Comparison of ENCODE assay signal across 12 cellular contexts in the genomic region with DNA sequence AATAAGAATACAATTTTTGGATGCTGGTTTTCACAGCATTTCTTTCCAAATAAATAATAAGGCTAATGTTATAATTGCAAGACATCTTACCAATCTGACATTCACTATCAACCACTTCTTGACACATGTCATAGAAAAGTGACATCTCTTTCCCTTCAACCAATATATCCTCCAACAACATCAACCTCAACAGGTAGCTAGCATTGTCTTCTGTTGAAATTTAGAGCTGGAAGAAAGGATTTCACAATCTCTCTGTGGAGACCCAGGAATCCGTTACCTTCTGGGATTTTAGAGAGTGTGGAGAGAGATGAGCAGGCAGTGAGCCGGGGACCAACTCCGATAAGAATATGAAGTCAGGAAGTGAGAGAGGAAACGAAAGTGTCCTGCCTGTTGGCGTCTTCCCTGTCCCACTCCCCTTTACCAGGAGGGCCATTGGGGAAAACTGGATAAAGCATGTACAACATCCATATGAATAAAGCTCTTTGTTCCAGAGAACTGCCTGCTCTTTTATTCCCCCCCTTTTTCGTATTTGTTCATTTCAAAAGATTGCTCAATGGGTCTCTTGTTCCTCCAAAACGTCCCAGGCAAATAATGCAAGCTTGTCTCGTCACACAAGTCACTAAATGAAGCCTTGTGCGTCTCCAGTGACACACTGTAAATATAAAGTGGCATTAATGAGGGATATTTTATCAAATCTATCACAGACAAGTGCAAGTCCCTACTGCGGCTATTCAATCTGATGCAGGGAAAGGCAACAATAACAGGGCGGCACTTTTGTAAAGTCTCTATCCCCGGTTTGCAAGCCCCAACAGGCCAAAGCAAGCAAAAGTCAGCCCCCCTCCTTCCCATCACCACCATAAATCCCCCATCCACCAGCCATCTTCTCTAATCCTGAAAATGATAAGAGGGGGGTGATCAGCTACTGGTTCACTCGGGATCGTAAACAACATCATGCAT. TPM values are rescaled to one million over a fixed set of nuclear protein-coding genes. Genes with fewer than 3 reads are reported as not detected.
DNase-seq lines count a peak whose midpoint lies in the region; ATAC-seq, FAIRE-seq and TF ChIP-seq lines count a peak whose summit lies in the region.
"Had no signal": no experiment of that assay in that cellular context is flagged by ENCODE, and none has a peak within 500 bp of the region (broad histone marks: within the 10 kb centered on the region; RNA-seq: fewer than 3 reads in every experiment).

No MANE protein-coding gene starts in this region.

- DNase-seq in DMS53 treated with DMSO at 0.1 percent for 48 hours (lab: John Stamatoyannopoulos, UW; ENCODE audit: unreplicated experiment) (peak; percentile 30), NCI-H1417 treated with DMSO at 0.1 percent for 48 hours (lab: John Stamatoyannopoulos, UW) (peak; percentile 25), K562 (ENCODE audit: extremely low read depth in 1 of 4, low spot score in 3 of 4) (no peak), mesenchymal stem cell (no peak), glomerular visceral epithelial cell (ENCODE audit: extremely low spot score) (no peak), 8988T (no peak), SW 1271 (lab: John Stamatoyannopoulos, UW) (no peak)
- no peak for DNase-seq in stimulated activated CD8-positive, alpha-beta memory T cell treated with anti-CD3 and anti-CD28 coated beads, Interleukin-4, amount 100 ng/mL, for 48 hours
- DNase-seq: activated CD4-positive, alpha-beta T cell treated with anti-CD3 and anti-CD28 coated beads for 1 hour; CD4-positive, CD25-positive, alpha-beta regulatory T cell; naive B cell; stimulated activated CD4-positive, alpha-beta T cell treated with anti-CD3 and anti-CD28 coated beads, Interleukin-1b, Interleukin-23, amount 100 ng/mL, for 48 hours had no signal

- H3K36me3 ChIP-seq in K562 (ENCODE audit: control insufficient read depth, insufficient read depth, low read length) (no peaks in the 10 kb centered on the region), mesenchymal stem cell (ENCODE audit: control insufficient read depth in 1 of 2, insufficient read depth in 2 of 2, low read depth in 1 of 2, low read length in 2 of 2) (no peaks in the 10 kb centered on the region)

- H3K27ac ChIP-seq in K562 (ENCODE audit: extremely low read depth, low read depth, low read length) (no peak overlapping the region), mesenchymal stem cell (ENCODE audit: low read length, poor library complexity, severe bottlenecking) (no peak overlapping the region)

- no peak overlapping the region for H2BK5ac ChIP-seq in mesenchymal stem cell (ENCODE audit: low read depth, low read length, poor library complexity, severe bottlenecking)

- H2BK15ac ChIP-seq in mesenchymal stem cell (ENCODE audit: low read depth, poor library complexity, severe bottlenecking): no peak overlapping the region

- no peak overlapping the region for H3K4ac ChIP-seq in mesenchymal stem cell (ENCODE audit: low read depth in 1 of 2, low read length in 2 of 2)

- H3K27me3 ChIP-seq in K562 (ENCODE audit: control insufficient read depth in 2 of 2, insufficient read depth in 2 of 2, low read length in 2 of 2): peaks cover 0 to 5% of the 10 kb centered on the region in 2 experiments; a peak in 1 of 5 replicates
- H3K27me3 ChIP-seq in mesenchymal stem cell (ENCODE audit: control insufficient read depth in 1 of 2, insufficient read depth in 1 of 2, low read length in 2 of 2): peaks cover 0 to 60% of the 10 kb centered on the region in 2 experiments

- POLR2A ChIA-PET in K562 (lab: Yijun Ruan, JAX): no interaction called here

- no peak for ATAC-seq in K562

- H3K9me1 ChIP-seq in K562 (ENCODE audit: control insufficient read depth, insufficient read depth, low read length): no peaks in the 10 kb centered on the region

- H3K18ac ChIP-seq in mesenchymal stem cell (ENCODE audit: low read depth in 1 of 2, low read length in 2 of 2): no peak overlapping the region

- H4K8ac ChIP-seq in mesenchymal stem cell (ENCODE audit: low read length): no peak overlapping the region

- TF ChIP-seq EP300 in K562 (IDR thresholded peaks at IDR 0.05; ENCODE audit: low read length): no peak

- H2BK120ac ChIP-seq in mesenchymal stem cell (ENCODE audit: low read depth, low read length): no peak overlapping the region

- CTCF ChIA-PET in K562 (lab: Yijun Ruan, JAX; ENCODE audit: low intra/inter-chr PET ratio): no interaction called here

- H3K4me2 ChIP-seq in K562 (ENCODE audit: insufficient read depth, low read length) (no peak overlapping the region), mesenchymal stem cell (ENCODE audit: low read length, poor library complexity, severe bottlenecking) (peak overlapping the region; percentile 43)

- peaks cover 0 to 9% of the 10 kb centered on the region in 2 experiments; a peak in 2 of 5 replicates for H3K4me1 ChIP-seq in K562 (replicated peaks in 1 of 2; ENCODE audit: control insufficient read depth in 2 of 2, insufficient read depth in 2 of 2, low read length in 2 of 2)
- H3K4me1 ChIP-seq in mesenchymal stem cell (ENCODE audit: control insufficient read depth, insufficient read depth, low read depth, low read length): peaks cover 4% of the 10 kb centered on the region

- H3K79me2 ChIP-seq in K562 (ENCODE audit: control insufficient read depth, insufficient read depth, low read length): no peaks in the 10 kb centered on the region

- no peak overlapping the region for H3K9ac ChIP-seq in K562 (ENCODE audit: insufficient read depth in 1 of 2, low read depth in 2 of 2, low read length in 2 of 2)
- no peak overlapping the region for H3K9ac ChIP-seq in mesenchymal stem cell (ENCODE audit: low read length)

- no peak for TF ChIP-seq POLR2A in K562 (conservative IDR thresholded peaks at IDR 0.05)

- FAIRE-seq in K562 (lab: Jason Lieb, UNC): no peak

- no peak overlapping the region for H4K91ac ChIP-seq in mesenchymal stem cell (ENCODE audit: low read length)

- no peak overlapping the region for H3K23ac ChIP-seq in mesenchymal stem cell (ENCODE audit: low read length in 2 of 2)

- H3K4me3 ChIP-seq in K562: no peak overlapping the region
- H3K4me3 ChIP-seq in mesenchymal stem cell (ENCODE audit: insufficient read depth in 1 of 2, low read depth in 1 of 2, low read length in 2 of 2): no peak overlapping the region

- peaks cover 12% of the 10 kb centered on the region for H3K79me1 ChIP-seq in mesenchymal stem cell (replicated peaks; ENCODE audit: low read length, poor library complexity, severe bottlenecking)

- TF ChIP-seq RAD21 in K562 (CRISPR knock-in tag; conservative IDR thresholded peaks at IDR 0.05 in 1 of 2, IDR thresholded peaks at IDR 0.05 in 1 of 2): no peak

- H3K14ac ChIP-seq in mesenchymal stem cell (ENCODE audit: low read length in 2 of 2): no peak overlapping the region

- intact Hi-C loops in K562 (cut with micrococcal nuclease): no loop called here

- WGBS in K562 (ENCODE audit: insufficient coverage, low coverage, missing lambda C conversion rate): 1% methylated on average over 14 of the region's 14 CpGs
- WGBS in mesenchymal stem cell: 48% methylated on average over 12 of the region's 14 CpGs

- in situ Hi-C loops in K562 (cut with MboI): no loop called here

- H2AK5ac ChIP-seq in mesenchymal stem cell (ENCODE audit: low read length, severe bottlenecking): no peak overlapping the region

- no peaks in the 10 kb centered on the region; the same call in 1 of the 2 replicates for H4K20me1 ChIP-seq in K562 (replicated peaks; ENCODE audit: control insufficient read depth, insufficient read depth, low read length)

- no TSS peak for BruUV-seq in K562 (replicated peaks; lab: Mats Ljungman, UMichigan)

- no peak overlapping the region for H2BK12ac ChIP-seq in mesenchymal stem cell (ENCODE audit: low read length in 2 of 2)

- H3K9me3 ChIP-seq in K562 (replicated peaks; ENCODE audit: control insufficient read depth, insufficient read depth, low read depth, low read length): no peaks in the 10 kb centered on the region
- no peaks in the 10 kb centered on the region for H3K9me3 ChIP-seq in mesenchymal stem cell (ENCODE audit: control insufficient read depth, low read length)

- H2AFZ ChIP-seq in K562 (ENCODE audit: low read depth, low read length): no peak overlapping the region
- no peak overlapping the region for H2AFZ ChIP-seq in mesenchymal stem cell (ENCODE audit: low read depth, low read length)

- no peak for TF ChIP-seq CTCF in K562 (IDR thresholded peaks at IDR 0.05 in 2 of 3, conservative IDR thresholded peaks at IDR 0.05 in 1 of 3; ENCODE audit: insufficient read depth in 2 of 3, low read depth in 1 of 3, low read length in 3 of 3)

RNA-seq across cellular contexts. Expression of gene CADM1, which starts 3.4 kb away (rescaled TPM):
- not detected in 2 replicates for total RNA-seq in K562 (2011; cell fraction: chromatin; rRNA removed; ENCODE audit: low replicate concordance)
- total RNA-seq in K562 (2011; cell fraction: nucleolus; rRNA removed): not detected in 2 replicates
- not detected in 2 replicates for total RNA-seq in K562 (2011; cell fraction: nucleoplasm; rRNA removed)
- total RNA-seq in K562 (2014; rRNA removed) (not detected in 2 replicates), K562 (2014; rRNA removed; fragmentation: Illumina TruSeq; extraction: Trizol) (not detected in 2 replicates), K562 (2015; rRNA removed; fragmentation: Illumina TruSeq; extraction: Trizol) (not detected in 2 replicates), K562 (2021) (0.22 and 0.42 TPM in 2 replicates)
- polyA plus RNA-seq in K562 (2011; rRNA removed) (not detected in 2 replicates), K562 (2014; fragmentation: Illumina TruSeq; extraction: Trizol) (not detected in 2 replicates), K562 (2014; fragmentation: Nextera tagmentation; extraction: Ambion mirVana) (not detected), K562 (2014; rRNA removed) (not detected in 2 replicates)
- not detected in 2 replicates for polyA plus RNA-seq in K562 (2011; cell fraction: cytosol; rRNA removed)
- polyA plus RNA-seq in K562 (2011; cell fraction: nucleus; rRNA removed): not detected in 2 replicates
- polyA plus RNA-seq in K562 (2012): 0.01 TPM in 1 of 2 replicates, not detected in the other
- polyA minus RNA-seq in K562 (2011; rRNA and poly(A)+ RNA removed): not detected in 2 replicates
- polyA minus RNA-seq in K562 (2011; cell fraction: cytosol; rRNA and poly(A)+ RNA removed): not detected in 2 replicates
- polyA minus RNA-seq in K562 (2011; cell fraction: nucleus; rRNA and poly(A)+ RNA removed): not detected in 2 replicates
- polyA plus RNA-seq in mesenchymal stem cell (2013, experiment 1 of 2): 11.3 TPM
- polyA plus RNA-seq in mesenchymal stem cell (2013, experiment 2 of 2): 11.3 TPM

Comparison
In these comparisons a context has a peak if more than half of its experiments do, and no peak if none do; other contexts are left out.
1. DNase-seq: peak in DMS53 treated with DMSO at 0.1 percent for 48 hours (single experiment) and NCI-H1417 treated with DMSO at 0.1 percent for 48 hours (single experiment); none in K562 (0 of 4), mesenchymal stem cell (single experiment), glomerular visceral epithelial cell (single experiment), 8988T (single experiment), stimulated activated CD8-positive, alpha-beta memory T cell treated with anti-CD3 and anti-CD28 coated beads, Interleukin-4, amount 100 ng/mL, for 48 hours (single experiment) and SW 1271 (0 of 2).